13 cellular contexts compared by ENCODE assay signal in genomic region chr17:16449121-16449570, GRCh38. TPM values are rescaled to one million over a fixed set of nuclear protein-coding genes. Genes with fewer than 3 reads are reported as not detected.
DNase-seq lines count a peak whose midpoint lies in the region; ATAC-seq, FAIRE-seq and TF ChIP-seq lines count a peak whose summit lies in the region.
"Had no signal": no experiment of that assay in that cellular context is flagged by ENCODE, and none has a peak within 500 bp of the region (broad histone marks: within the 10 kb centered on the region; RNA-seq: fewer than 3 reads in every experiment).

No MANE protein-coding gene starts in this region.

- no peak for TF ChIP-seq CTCF in foreskin fibroblast (IDR thresholded peaks at IDR 0.05; ENCODE audit: low read depth, low read length)
- no peak for TF ChIP-seq CTCF in right atrium auricular region (IDR thresholded peaks at IDR 0.05)
- TF ChIP-seq CTCF in D721Med (IDR thresholded peaks at IDR 0.05; ENCODE audit: insufficient read depth, missing control alignments): no peak

- no peak overlapping the region for H3K4me3 ChIP-seq in foreskin fibroblast (ENCODE audit: low read depth in 1 of 2, low read length in 2 of 2)
- H3K4me3 ChIP-seq in right atrium auricular region: no peak overlapping the region

- H3K27ac ChIP-seq in right atrium auricular region: no peak overlapping the region

- peaks cover 0 to 13% of the 10 kb centered on the region in 2 donors for H3K4me1 ChIP-seq in right atrium auricular region

- no peaks in the 10 kb centered on the region for H3K27me3 Mint-ChIP-seq in activated T-helper 17 cell treated with anti-CD3 and anti-CD28 coated beads, Interleukin-2, amount 50 U/mL, for 72 hours
- H3K27me3 Mint-ChIP-seq: T-cell had no signal

- no peaks in the 10 kb centered on the region for H3K9me3 ChIP-seq in right atrium auricular region

- no peaks in the 10 kb centered on the region for H3K27me3 ChIP-seq in right atrium auricular region

- peaks cover 24% of the 10 kb centered on the region for H3K4me1 Mint-ChIP-seq in activated T-helper 17 cell treated with anti-CD3 and anti-CD28 coated beads, Interleukin-2, amount 50 U/mL, for 72 hours

- no peak overlapping the region for H3K27ac Mint-ChIP-seq in activated T-helper 17 cell treated with anti-CD3 and anti-CD28 coated beads, Interleukin-2, amount 50 U/mL, for 72 hours

- H3K9me3 Mint-ChIP-seq in activated T-helper 17 cell treated with anti-CD3 and anti-CD28 coated beads, Interleukin-2, amount 50 U/mL, for 72 hours: no peaks in the 10 kb centered on the region
- H3K9me3 Mint-ChIP-seq: CD14-positive monocyte, T-cell had no signal

- peaks cover 21% of the 10 kb centered on the region for H3K36me3 ChIP-seq in right atrium auricular region

- H3K4me3 Mint-ChIP-seq in activated T-helper 17 cell treated with anti-CD3 and anti-CD28 coated beads, Interleukin-2, amount 50 U/mL, for 72 hours: no peak overlapping the region
- H3K4me3 Mint-ChIP-seq: CD14-positive monocyte, T-cell had no signal

- DNase-seq in AG20443 (ENCODE audit: low spot score) (peak; percentile 71), HT1080 (ENCODE audit: low read depth) (peak; percentile 60), foreskin fibroblast (peak; percentile 47 to 66), right atrium auricular region (ENCODE audit: low spot score) (no peak), D721Med (ENCODE audit: insufficient read length, low spot score) (no peak)
- DNase-seq: GF-D8, NCI-H187 treated with DMSO at 0.1 percent for 48 hours, T-cell had no signal

- FAIRE-seq in D721Med (lab: Jason Lieb, UNC): no peak
- FAIRE-seq: islet of Langerhans had no signal

- ATAC-seq in activated T-helper 17 cell treated with anti-CD3 and anti-CD28 coated beads, Interleukin-2, amount 50 U/mL, for 72 hours (replicated peaks): peak; percentile 91
- ATAC-seq in HG03565 (IDR thresholded peaks at IDR 0.05; ENCODE audit: unreplicated experiment) (no peak), GM19351 (IDR thresholded peaks at IDR 0.05; ENCODE audit: unreplicated experiment) (no peak)
- ATAC-seq: T-cell had no signal

- H3K36me3 Mint-ChIP-seq in activated T-helper 17 cell treated with anti-CD3 and anti-CD28 coated beads, Interleukin-2, amount 50 U/mL, for 72 hours (ENCODE audit: low read depth): peaks cover 80% of the 10 kb centered on the region

RNA-seq across cellular contexts. Expression of gene TRPV2, which starts 33.8 kb away (rescaled TPM):
- total RNA-seq in HT1080 (2014; rRNA removed; shearing (Covaris generic)): 101 and 105 TPM in 2 replicates
- polyA plus RNA-seq in HT1080 (2015; cell fraction: cytosol; rRNA removed): 41.0 TPM in 2 replicates
- polyA plus RNA-seq in HT1080 (2015; cell fraction: nucleus; rRNA removed): 138 and 139 TPM in 2 replicates
- total RNA-seq in activated T-helper 17 cell treated with anti-CD3 and anti-CD28 coated beads, Interleukin-2, amount 50 U/mL, for 72 hours: 10 to 100 TPM; 35.4 to 74.9 TPM
- 10 to 100 TPM in 1 of 2 donors, 1 to 10 TPM in 1; 6.7 to 15.0 TPM for total RNA-seq in right atrium auricular region

RNA-seq across cellular contexts. Expression of gene LRRC75A, which starts 42.8 kb away (rescaled TPM):
- total RNA-seq in HT1080 (2014; rRNA removed; shearing (Covaris generic)): not detected in 2 replicates
- polyA plus RNA-seq in HT1080 (2015; cell fraction: cytosol; rRNA removed): 0.22 and 0.25 TPM in 2 replicates
- polyA plus RNA-seq in HT1080 (2015; cell fraction: nucleus; rRNA removed): 0.06 and 0.23 TPM in 2 replicates
- total RNA-seq in activated T-helper 17 cell treated with anti-CD3 and anti-CD28 coated beads, Interleukin-2, amount 50 U/mL, for 72 hours: 1 to 10 TPM in 1 of 2 donors, under 1 TPM in 1; 0.90 to 2.3 TPM
- total RNA-seq in right atrium auricular region: 1 to 10 TPM in 1 of 2 donors, under 1 TPM in 1; 0.93 to 2.6 TPM

Comparison
In these comparisons a context has a peak if more than half of its experiments do, and no peak if none do; other contexts are left out.
1. DNase-seq: peak in AG20443 (single experiment), HT1080 (single experiment) and foreskin fibroblast (2 of 2); none in right atrium auricular region (single experiment) and D721Med (single experiment).